Comparison of ENCODE assay signal across 10 cellular contexts in genomic region chr12:4455849-4456248, GRCh38. TPM values are rescaled to one million over a fixed set of nuclear protein-coding genes. Genes with fewer than 3 reads are reported as not detected.
A peak's percentile ranks its signal among the peaks of the same experiment; 100 is the strongest.
DNase-seq lines count a peak whose midpoint lies in the region; ATAC-seq and TF ChIP-seq lines count a peak whose summit lies in the region.
"Not testable (repeated sequence)": the region's sequence is repeated elsewhere in the genome, so short reads cannot be mapped to it uniquely, and the experiment has no call there.
"Had no signal": no experiment of that assay in that cellular context is flagged by ENCODE, and none has a peak within 500 bp of the region (broad histone marks: within the 10 kb centered on the region; RNA-seq: fewer than 3 reads in every experiment).

No MANE protein-coding gene starts in this region.

- intact Hi-C loops in CD4-positive, alpha-beta T cell (cut with DNase I, micrococcal nuclease); activated CD8-positive, alpha-beta T cell treated with anti-CD3 and anti-CD28 coated beads for 36 hours (cut with micrococcal nuclease): not testable (repeated sequence)

- H3K27me3 ChIP-seq in CD4-positive, alpha-beta T cell (ENCODE audit: control insufficient read depth, insufficient read depth, low read length): not testable (repeated sequence)

- DNase-seq in CD4-positive, alpha-beta T cell; activated naive CD4-positive, alpha-beta T cell treated with anti-CD3 and anti-CD28 coated beads, Interleukin-2, amount 50 U/mL, for 72 hours (ENCODE audit: low spot score in 2 of 2): not testable (repeated sequence)
- peak; percentile 24 for DNase-seq in H4 (ENCODE audit: low spot score)
- DNase-seq in M059J (ENCODE audit: low read depth): peak; percentile 28
- peak; percentile 5 for DNase-seq in MV-4-11 (lab: John Stamatoyannopoulos, UW)
- peak; percentile 5 for DNase-seq in RPMI7951 (ENCODE audit: low read depth)
- peak; percentile 23 for DNase-seq in activated CD8-positive, alpha-beta T cell treated with anti-CD3 and anti-CD28 coated beads for 36 hours

- not testable (repeated sequence) for H3K27me3 Mint-ChIP-seq in CD4-positive, alpha-beta T cell
- H3K27me3 Mint-ChIP-seq in activated CD8-positive, alpha-beta T cell treated with anti-CD3 and anti-CD28 coated beads for 36 hours: peaks cover 15% of the 10 kb centered on the region

- peak; percentile 29 for ATAC-seq in CD4-positive, alpha-beta T cell (ENCODE audit: poor library complexity)
- peak; percentile 56 for ATAC-seq in activated CD8-positive, alpha-beta T cell treated with anti-CD3 and anti-CD28 coated beads for 36 hours
- peak; percentile 50 to 66 for ATAC-seq in activated naive CD4-positive, alpha-beta T cell treated with anti-CD3 and anti-CD28 coated beads, Interleukin-2, amount 50 U/mL, for 72 hours

- H3K9me3 ChIP-seq in CD4-positive, alpha-beta T cell (ENCODE audit: control insufficient read depth, low read length): not testable (repeated sequence)

- CTCF ChIA-PET in CD4-positive, alpha-beta T cell (lab: Charles Lee); activated CD8-positive, alpha-beta T cell treated with anti-CD3 and anti-CD28 coated beads for 36 hours (lab: Charles Lee): not testable (repeated sequence)

- POLR2A ChIA-PET in CD4-positive, alpha-beta T cell (lab: Charles Lee); activated CD8-positive, alpha-beta T cell treated with anti-CD3 and anti-CD28 coated beads for 36 hours (lab: Charles Lee): not testable (repeated sequence)

- TF ChIP-seq CTCF in CD4-positive, alpha-beta T cell (IDR thresholded peaks at IDR 0.05); activated CD8-positive, alpha-beta T cell treated with anti-CD3 and anti-CD28 coated beads for 36 hours (IDR thresholded peaks at IDR 0.05): not testable (repeated sequence)

- H3K27ac ChIP-seq in CD4-positive, alpha-beta T cell (ENCODE audit: low read depth, low read length): not testable (repeated sequence)

- not testable (repeated sequence) for H3K27ac Mint-ChIP-seq in CD4-positive, alpha-beta T cell; activated CD8-positive, alpha-beta T cell treated with anti-CD3 and anti-CD28 coated beads for 36 hours; activated naive CD4-positive, alpha-beta T cell treated with anti-CD3 and anti-CD28 coated beads, Interleukin-2, amount 50 U/mL, for 72 hours

- not testable (repeated sequence) for H3K36me3 Mint-ChIP-seq in CD4-positive, alpha-beta T cell (ENCODE audit: low read depth); activated CD8-positive, alpha-beta T cell treated with anti-CD3 and anti-CD28 coated beads for 36 hours (ENCODE audit: low read depth)
- H3K36me3 Mint-ChIP-seq in activated naive CD4-positive, alpha-beta T cell treated with anti-CD3 and anti-CD28 coated beads, Interleukin-2, amount 50 U/mL, for 72 hours: peaks cover 11 to 13% of the 10 kb centered on the region in 2 donors

- H3K9me3 Mint-ChIP-seq in CD4-positive, alpha-beta T cell; activated CD8-positive, alpha-beta T cell treated with anti-CD3 and anti-CD28 coated beads for 36 hours; activated naive CD4-positive, alpha-beta T cell treated with anti-CD3 and anti-CD28 coated beads, Interleukin-2, amount 50 U/mL, for 72 hours: not testable (repeated sequence)

- H3K4me3 Mint-ChIP-seq in CD4-positive, alpha-beta T cell; activated CD8-positive, alpha-beta T cell treated with anti-CD3 and anti-CD28 coated beads for 36 hours: not testable (repeated sequence)

- H3K4me1 Mint-ChIP-seq in CD4-positive, alpha-beta T cell (ENCODE audit: low read depth): not testable (repeated sequence)
- H3K4me1 Mint-ChIP-seq in activated CD8-positive, alpha-beta T cell treated with anti-CD3 and anti-CD28 coated beads for 36 hours (ENCODE audit: low read depth): peaks cover 12% of the 10 kb centered on the region

RNA-seq across cellular contexts. Expression of gene FGF6, which starts 10.2 kb away (rescaled TPM):
- not detected for total RNA-seq in CD4-positive, alpha-beta T cell
- not detected in 2 replicates for total RNA-seq in H4 (2014; rRNA removed; shearing (Covaris generic))
- total RNA-seq in M059J (2014; rRNA removed; shearing (Covaris generic)): not detected in 2 replicates
- total RNA-seq in RPMI7951 (2014; rRNA removed; shearing (Covaris generic)): not detected in 2 replicates
- total RNA-seq in activated CD8-positive, alpha-beta T cell treated with anti-CD3 and anti-CD28 coated beads for 36 hours: not detected
- total RNA-seq in activated naive CD4-positive, alpha-beta T cell treated with anti-CD3 and anti-CD28 coated beads, Interleukin-2, amount 50 U/mL, for 72 hours: not detected
- total RNA-seq: CD4-positive, alpha-beta memory T cell; H1; HT-29 had no signal
